Comparison of ENCODE assay signal across 16 cellular contexts in the genomic region with DNA sequence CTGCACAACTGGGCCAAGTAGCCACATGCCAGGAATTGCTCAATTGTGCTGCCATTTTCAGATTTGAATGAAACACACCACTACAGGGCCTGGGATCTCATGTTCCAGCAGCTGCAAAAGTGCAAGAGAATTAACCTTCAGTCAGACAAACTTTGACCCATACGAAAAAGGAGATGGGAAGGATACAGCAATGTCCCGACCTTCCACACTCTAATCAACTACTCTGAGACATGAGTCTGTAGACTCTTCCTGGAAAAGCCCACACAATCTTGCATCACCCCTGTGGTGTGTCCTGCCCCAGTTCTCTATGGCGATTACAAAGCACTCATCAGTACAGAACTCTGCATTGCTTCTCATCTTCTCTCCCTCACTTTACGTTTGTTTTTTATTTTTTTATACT.
"Had no signal": no experiment of that assay in that cellular context is flagged by ENCODE, and none has a peak within 500 bp of the region (broad histone marks: within the 10 kb centered on the region; RNA-seq: fewer than 3 reads in every experiment).

No MANE protein-coding gene starts in this region.

- FAIRE-seq: small intestine had no signal

- DNase-seq: activated CD4-positive, alpha-beta T cell treated with anti-CD3 and anti-CD28 coated beads for 1 hour; activated CD4-positive, alpha-beta T cell treated with anti-CD3 and anti-CD28 coated beads, Interleukin-2, amount 50 U/mL, for 48 hours; activated naive CD4-positive, alpha-beta T cell treated with anti-CD3 and anti-CD28 coated beads, Interleukin-2, amount 10 ng/mL, durations not matched to agents 7 days and 5 days; adrenal gland; colonic mucosa; effector CD4-positive, alpha-beta T cell; esophagus squamous epithelium; foreskin keratinocyte; kidney glomerular epithelial cell; nucleus accumbens; posterior cingulate gyrus; small intestine; stimulated activated CD4-positive, alpha-beta T cell treated with anti-CD3 and anti-CD28 coated beads, Interleukin-4, amount 100 ng/mL, for 4 hours; stimulated activated CD8-positive, alpha-beta memory T cell treated with anti-CD3 and anti-CD28 coated beads, Interleukin-4, amount 100 ng/mL, for 48 hours; stimulated activated naive CD4-positive, alpha-beta T cell treated with Interleukin-2 at 50 U/mL for 16 hours; transverse colon had no signal

- ATAC-seq: foreskin keratinocyte had no signal

- H3K4me3 ChIP-seq: adrenal gland, colonic mucosa, esophagus squamous epithelium, transverse colon had no signal
